In genomic region chr10:24430591-24430990, GRCh38 we compare ENCODE assay signal across 30 cellular contexts.
"Had no signal": no experiment of that assay in that cellular context is flagged by ENCODE, and none has a peak within 500 bp of the region (broad histone marks: within the 10 kb centered on the region; RNA-seq: fewer than 3 reads in every experiment).

No MANE protein-coding gene starts in this region.

- H3K27ac Mint-ChIP-seq: effector memory CD8-positive, alpha-beta T cell; mesothelial cell of epicardium; naive B cell; nephron; stimulated activated naive B cell treated with anti-CD40 and anti-IgM and Interleukin-4, amounts not matched to agents 10 μg/mL and 1 μg/mL and 100 μg/mL, for 72 hours; stimulated activated naive CD8-positive, alpha-beta T cell treated with anti-CD3 and anti-CD28 coated beads, Interleukin-15, Interleukin-2, amounts not matched to agents 100 ng/mL and 50 ng/mL, for 24 hours had no signal

- H3K9me3 Mint-ChIP-seq: effector memory CD8-positive, alpha-beta T cell; mesothelial cell of epicardium; nephron had no signal

- H3K27me3 ChIP-seq: esophagus squamous epithelium, heart right ventricle, left lung, ovary, sigmoid colon, spleen had no signal

- H3K36me3 Mint-ChIP-seq: naive B cell; stimulated activated naive B cell treated with anti-CD40 and anti-IgM and Interleukin-4, amounts not matched to agents 10 μg/mL and 1 μg/mL and 100 μg/mL, for 72 hours had no signal

- H3K4me1 ChIP-seq: left lung, spleen had no signal

- H3K27ac ChIP-seq: esophagus squamous epithelium, heart right ventricle, left lung, ovary, psoas muscle, sigmoid colon, skin epidermis, spleen had no signal

- H3K4me3 ChIP-seq: esophagus squamous epithelium, heart right ventricle, left lung, mucosa of descending colon, ovary, psoas muscle, sigmoid colon, skin epidermis, spleen had no signal

- FAIRE-seq: endometrium, islet of Langerhans had no signal

- H3K36me3 ChIP-seq: left lung, ovary, spleen had no signal

- DNase-seq: cortex of kidney; effector memory CD8-positive, alpha-beta T cell; erythroblast; esophagus squamous epithelium; foreskin melanocyte; glutamatergic neuron; heart right ventricle; hippocampal formation; left cardiac atrium; left lung; mesenchymal stem cell; mucosa of descending colon; naive B cell; nucleus accumbens; ovary; posterior cingulate gyrus; psoas muscle; right cardiac atrium; sigmoid colon; spleen; stimulated activated CD4-positive, alpha-beta T cell treated with anti-CD3 and anti-CD28 coated beads, Interleukin-15, amount 100 ng/mL, for 24 hours; stimulated activated CD4-positive, alpha-beta T cell treated with anti-CD3 and anti-CD28 coated beads, Interleukin-2, amount 100 ng/mL, for 48 hours; stimulated activated naive B cell treated with anti-CD40 and anti-IgM and Interleukin-4, amounts not matched to agents 10 μg/mL and 1 μg/mL and 100 μg/mL, for 72 hours; trophoblast cell had no signal

- H3K9me3 ChIP-seq: esophagus squamous epithelium, heart right ventricle, left lung, mucosa of descending colon, ovary, psoas muscle, sigmoid colon, spleen had no signal

- ATAC-seq: effector memory CD8-positive, alpha-beta T cell; heart right ventricle; left cardiac atrium; left lung; mucosa of descending colon; right cardiac atrium; stimulated activated naive B cell treated with anti-CD40 and anti-IgM and Interleukin-4, amounts not matched to agents 10 μg/mL and 1 μg/mL and 100 μg/mL, for 72 hours had no signal
